14 cellular contexts compared by ENCODE assay signal in genomic region chr2:220034356-220035121, GRCh38.
DNase-seq lines count a peak whose midpoint lies in the region; ATAC-seq, FAIRE-seq and TF ChIP-seq lines count a peak whose summit lies in the region.
"Had no signal": no experiment of that assay in that cellular context is flagged by ENCODE, and none has a peak within 500 bp of the region (broad histone marks: within the 10 kb centered on the region; RNA-seq: fewer than 3 reads in every experiment).

No MANE protein-coding gene starts in this region.

- H3K4me1 ChIP-seq in foreskin keratinocyte = peaks cover 13% of the 10 kb centered on the region

- intact Hi-C loops in activated T-helper 1 cell treated with anti-CD3 and anti-CD28 coated beads, Interleukin-12 subunit alpha, Interleukin-12 subunit beta, Interleukin-2, Interleukin-4 antibody, amounts not matched to agents 30 ng/mL and 10 ng/mL and 1 ng/mL, durations not matched to agents 14 hours and 24 hours and 36 hours (cut with micrococcal nuclease) = no loop called here

- H3K27ac ChIP-seq in angular gyrus (ENCODE audit: low read depth, low read length) (peak overlapping the region; percentile 75), foreskin keratinocyte (no peak overlapping the region)

- H3K27ac Mint-ChIP-seq in activated T-helper 1 cell treated with anti-CD3 and anti-CD28 coated beads, Interleukin-12 subunit alpha, Interleukin-12 subunit beta, Interleukin-2, Interleukin-4 antibody, amounts not matched to agents 30 ng/mL and 10 ng/mL and 1 ng/mL, durations not matched to agents 14 hours and 24 hours and 36 hours = no peak overlapping the region
- H3K27ac Mint-ChIP-seq: activated CD8-positive, alpha-beta memory T cell treated with anti-CD3 and anti-CD28 coated beads, Interleukin-2, amount 10 ng/mL, durations not matched to agents 7 days and 5 days had no signal

- peak; percentile 94 for FAIRE-seq in H54 (lab: Jason Lieb, UNC)
- FAIRE-seq: GM12891, islet of Langerhans had no signal

- H3K27me3 Mint-ChIP-seq in activated T-helper 1 cell treated with anti-CD3 and anti-CD28 coated beads, Interleukin-12 subunit alpha, Interleukin-12 subunit beta, Interleukin-2, Interleukin-4 antibody, amounts not matched to agents 30 ng/mL and 10 ng/mL and 1 ng/mL, durations not matched to agents 14 hours and 24 hours and 36 hours (ENCODE audit: insufficient read depth) = no peaks in the 10 kb centered on the region
- H3K27me3 Mint-ChIP-seq: activated CD8-positive, alpha-beta memory T cell treated with anti-CD3 and anti-CD28 coated beads, Interleukin-2, amount 10 ng/mL, durations not matched to agents 7 days and 5 days had no signal

- no peaks in the 10 kb centered on the region for H3K4me1 Mint-ChIP-seq in activated T-helper 1 cell treated with anti-CD3 and anti-CD28 coated beads, Interleukin-12 subunit alpha, Interleukin-12 subunit beta, Interleukin-2, Interleukin-4 antibody, amounts not matched to agents 30 ng/mL and 10 ng/mL and 1 ng/mL, durations not matched to agents 14 hours and 24 hours and 36 hours (ENCODE audit: low read depth)
- H3K4me1 Mint-ChIP-seq: activated CD8-positive, alpha-beta memory T cell treated with anti-CD3 and anti-CD28 coated beads, Interleukin-2, amount 10 ng/mL, durations not matched to agents 7 days and 5 days had no signal

- H3K4me3 Mint-ChIP-seq in activated T-helper 1 cell treated with anti-CD3 and anti-CD28 coated beads, Interleukin-12 subunit alpha, Interleukin-12 subunit beta, Interleukin-2, Interleukin-4 antibody, amounts not matched to agents 30 ng/mL and 10 ng/mL and 1 ng/mL, durations not matched to agents 14 hours and 24 hours and 36 hours = no peak overlapping the region
- H3K4me3 Mint-ChIP-seq: activated CD8-positive, alpha-beta memory T cell treated with anti-CD3 and anti-CD28 coated beads, Interleukin-2, amount 10 ng/mL, durations not matched to agents 7 days and 5 days had no signal

- no peaks in the 10 kb centered on the region for H3K36me3 Mint-ChIP-seq in activated T-helper 1 cell treated with anti-CD3 and anti-CD28 coated beads, Interleukin-12 subunit alpha, Interleukin-12 subunit beta, Interleukin-2, Interleukin-4 antibody, amounts not matched to agents 30 ng/mL and 10 ng/mL and 1 ng/mL, durations not matched to agents 14 hours and 24 hours and 36 hours (ENCODE audit: low read depth)
- H3K36me3 Mint-ChIP-seq: activated CD8-positive, alpha-beta memory T cell treated with anti-CD3 and anti-CD28 coated beads, Interleukin-2, amount 10 ng/mL, durations not matched to agents 7 days and 5 days had no signal

- ATAC-seq in foreskin keratinocyte = peak; percentile 82
- ATAC-seq in HG03432 (IDR thresholded peaks at IDR 0.05; ENCODE audit: unreplicated experiment) = no peak
- ATAC-seq in HG03196 (IDR thresholded peaks at IDR 0.05; ENCODE audit: unreplicated experiment) = no peak
- ATAC-seq: activated CD8-positive, alpha-beta memory T cell treated with anti-CD3 and anti-CD28 coated beads, Interleukin-2, amount 10 ng/mL, durations not matched to agents 7 days and 5 days had no signal

- H3K9me3 Mint-ChIP-seq in activated T-helper 1 cell treated with anti-CD3 and anti-CD28 coated beads, Interleukin-12 subunit alpha, Interleukin-12 subunit beta, Interleukin-2, Interleukin-4 antibody, amounts not matched to agents 30 ng/mL and 10 ng/mL and 1 ng/mL, durations not matched to agents 14 hours and 24 hours and 36 hours = no peaks in the 10 kb centered on the region

- TF ChIP-seq POLR2A in H54 (IDR thresholded peaks at IDR 0.05; ENCODE audit: low read depth, low read length) = no peak

- no peak for TF ChIP-seq CTCF in foreskin keratinocyte (conservative IDR thresholded peaks at IDR 0.05)

- DNase-seq in H54 (ENCODE audit: insufficient read length, low spot score) = peak; percentile 46
- peak; percentile 18 to 49 for DNase-seq in foreskin keratinocyte
- DNase-seq in stromal cell of bone marrow (ENCODE audit: low read depth) = peak; percentile 14
- DNase-seq in middle frontal gyrus (ENCODE audit: extremely low spot score, low spot score) = no peak
- DNase-seq in activated T-helper 1 cell treated with anti-CD3 and anti-CD28 coated beads, Interleukin-12 subunit alpha, Interleukin-12 subunit beta, Interleukin-2, Interleukin-4 antibody, amounts not matched to agents 30 ng/mL and 10 ng/mL and 1 ng/mL, durations not matched to agents 14 hours and 24 hours and 36 hours (ENCODE audit: low spot score) = no peak
- DNase-seq: activated CD8-positive, alpha-beta memory T cell treated with anti-CD3 and anti-CD28 coated beads, Interleukin-2, amount 10 ng/mL, durations not matched to agents 7 days and 5 days; Calu3; KBM-7; NCI-H2029 treated with DMSO at 0.1 percent for 48 hours had no signal

- H3K27me3 ChIP-seq in foreskin keratinocyte = no peaks in the 10 kb centered on the region

Comparison
In these comparisons a context has a peak if more than half of its experiments do, and no peak if none do; other contexts are left out.
1. DNase-seq: peak in H54 (single experiment), foreskin keratinocyte (2 of 2) and stromal cell of bone marrow (single experiment); none in middle frontal gyrus (single experiment) and activated T-helper 1 cell treated with anti-CD3 and anti-CD28 coated beads, Interleukin-12 subunit alpha, Interleukin-12 subunit beta, Interleukin-2, Interleukin-4 antibody, amounts not matched to agents 30 ng/mL and 10 ng/mL and 1 ng/mL, durations not matched to agents 14 hours and 24 hours and 36 hours (single experiment).